In genomic region chr4:157312702-157313101, GRCh38 we compare ENCODE assay signal across 21 cellular contexts.
A peak's percentile ranks its signal among the peaks of the same experiment; 100 is the strongest.
DNase-seq lines count a peak whose midpoint lies in the region; ATAC-seq, FAIRE-seq and TF ChIP-seq lines count a peak whose summit lies in the region.
"Had no signal": no experiment of that assay in that cellular context is flagged by ENCODE, and none has a peak within 500 bp of the region (broad histone marks: within the 10 kb centered on the region; RNA-seq: fewer than 3 reads in every experiment).

No MANE protein-coding gene starts in this region.

- no peak overlapping the region for H3K9ac ChIP-seq in IMR-90 (ENCODE audit: low read depth, low read length)
- H3K9ac ChIP-seq in MM.1S (ENCODE audit: low read length), result peak overlapping the region; percentile 20; the same call in 1 of the 2 replicates
- H3K9ac ChIP-seq in endocrine pancreas (ENCODE audit: control insufficient read depth, insufficient read depth, low read length), result no peak overlapping the region
- no peak overlapping the region for H3K9ac ChIP-seq in GM23248
- H3K9ac ChIP-seq: BLaER1 had no signal

- TF ChIP-seq POLR2A in IMR-90 (IDR thresholded peaks at IDR 0.05; ENCODE audit: low read depth, low read length), result no peak

- no peak overlapping the region for H3K14ac ChIP-seq in IMR-90 (replicated peaks; ENCODE audit: low read depth, low read length)

- no peaks in the 10 kb centered on the region for H3K9me1 ChIP-seq in IMR-90 (ENCODE audit: insufficient read depth, low read length)

- H3K9me2 ChIP-seq in MM.1S (replicated peaks; ENCODE audit: insufficient read depth, low read length) (no peaks in the 10 kb centered on the region), GM23248 (ENCODE audit: insufficient read depth) (no peaks in the 10 kb centered on the region)

- TF ChIP-seq RAD21 in IMR-90 (IDR thresholded peaks at IDR 0.05; ENCODE audit: low read length), result no peak

- no peak overlapping the region for H3K18ac ChIP-seq in IMR-90 (ENCODE audit: low read depth, low read length)

- H4K8ac ChIP-seq in IMR-90 (ENCODE audit: low read depth in 2 of 2, low read length in 2 of 2), result no peak overlapping the region

- H2AFZ ChIP-seq in IMR-90 (replicated peaks; ENCODE audit: low read length, poor library complexity) (no peak overlapping the region), MM.1S (ENCODE audit: low read length) (peak overlapping the region; percentile 16; the same call in 1 of the 2 replicates), GM23248 (no peak overlapping the region)

- H3K27me3 ChIP-seq in IMR-90 (ENCODE audit: control insufficient read depth, insufficient read depth, low read length) (no peaks in the 10 kb centered on the region), MM.1S (replicated peaks; ENCODE audit: insufficient read depth, low read length) (no peaks in the 10 kb centered on the region), endocrine pancreas (ENCODE audit: control insufficient read depth, insufficient read depth, low read length) (no peaks in the 10 kb centered on the region), lower lobe of right lung (ENCODE audit: low read depth) (no peaks in the 10 kb centered on the region), GM23248 (replicated peaks; ENCODE audit: insufficient read depth) (no peaks in the 10 kb centered on the region; the same call in 1 of the 2 replicates)
- H3K27me3 ChIP-seq: BE2C, BLaER1 had no signal

- H3K56ac ChIP-seq in IMR-90 (ENCODE audit: extremely low read depth, insufficient read depth, low read length), result no peak overlapping the region

- TF ChIP-seq CTCF in D721Med (IDR thresholded peaks at IDR 0.05; ENCODE audit: insufficient read depth, missing control alignments) (no peak), IMR-90 (conservative IDR thresholded peaks at IDR 0.05; ENCODE audit: low read depth, low read length) (no peak), MM.1S (IDR thresholded peaks at IDR 0.05; ENCODE audit: low read length) (no peak), lower lobe of right lung (IDR thresholded peaks at IDR 0.05) (no peak)

- DNase-seq in D721Med (ENCODE audit: insufficient read length, low spot score) (no peak), IMR-90 (no peak), MM.1S (peak; percentile 79), nucleus accumbens (lab: John Stamatoyannopoulos, UW) (no peak), lower lobe of right lung (no peak), GM23248 (no peak)
- DNase-seq: 8988T; ACHN; BE2C; C1 segment of cervical spinal cord; CD4-positive, alpha-beta memory T cell; CD4-positive, CD25-positive, alpha-beta regulatory T cell; CD8-positive, alpha-beta memory T cell; COR-L47; DMS79 treated with DMSO at 0.1 percent for 48 hours; GF-D8 had no signal

- ATAC-seq in IMR-90 (ENCODE audit: low read depth) (no peak), lower lobe of right lung (no peak), HG03460 (IDR thresholded peaks at IDR 0.05; ENCODE audit: unreplicated experiment) (no peak)

- CTCF ChIA-PET in IMR-90 (lab: Yijun Ruan, JAX), result no interaction called here

- intact Hi-C loops in IMR-90 (cut with micrococcal nuclease), result no loop called here
- intact Hi-C loops in lower lobe of right lung (cut with DNase I), result no loop called here

- no peak overlapping the region for H2AK5ac ChIP-seq in IMR-90 (ENCODE audit: low read depth, low read length)

- H2BK120ac ChIP-seq in IMR-90 (ENCODE audit: low read depth, low read length), result no peak overlapping the region

- peaks cover 5% of the 10 kb centered on the region for H3F3A ChIP-seq in MM.1S (ENCODE audit: insufficient read depth, low read length)
- no peaks in the 10 kb centered on the region for H3F3A ChIP-seq in GM23248 (ENCODE audit: insufficient read depth)

- WGBS in IMR-90 (ENCODE audit: extremely low coverage in 2 of 2, insufficient read length in 1 of 2), 2 experiments, result 59% methylated on average over 4 of the region's 5 CpGs; no CpG with 5 or more reads in 1 of the 2 experiments
- 66 to 68% methylated on average over 5 of the region's 5 CpGs for WGBS in GM23248 (ENCODE audit: low coverage in 1 of 2, low lambda C conversion rate in 2 of 2, missing lambda C conversion rate in 2 of 2), 2 experiments

- no peaks in the 10 kb centered on the region for H3K79me1 ChIP-seq in IMR-90 (ENCODE audit: low read depth in 1 of 2, low read length in 2 of 2)

- dilution Hi-C loops in IMR-90 (cut with HindIII; ENCODE audit: low sequenced_read_pairs, unreplicated experiment), result no loop called here

- H3K79me2 ChIP-seq in MM.1S (ENCODE audit: low read length), result no peaks in the 10 kb centered on the region
- H3K79me2 ChIP-seq in GM23248 (ENCODE audit: insufficient read depth), result no peaks in the 10 kb centered on the region

- no peaks in the 10 kb centered on the region for H3K4me1 ChIP-seq in IMR-90 (ENCODE audit: control insufficient read depth, insufficient read depth, low read length)
- peaks cover 18% of the 10 kb centered on the region for H3K4me1 ChIP-seq in MM.1S (ENCODE audit: low read length)
- H3K4me1 ChIP-seq in endocrine pancreas (ENCODE audit: control insufficient read depth, insufficient read depth, low read length), result peaks cover 32% of the 10 kb centered on the region
- H3K4me1 ChIP-seq in lower lobe of right lung, result no peaks in the 10 kb centered on the region
- no peaks in the 10 kb centered on the region for H3K4me1 ChIP-seq in GM23248 (ENCODE audit: insufficient read depth)
- H3K4me1 ChIP-seq: BE2C, BLaER1 had no signal

- FAIRE-seq in D721Med (lab: Jason Lieb, UNC), result peak; percentile 25
- FAIRE-seq: G401.6, GM12891 had no signal

- POLR2A ChIA-PET in IMR-90 (lab: Charles Lee; ENCODE audit: unreplicated experiment), result no interaction called here

- H3K4me3 ChIP-seq in IMR-90 (ENCODE audit: insufficient read depth, low read depth, low read length), result no peak overlapping the region
- H3K4me3 ChIP-seq in MM.1S (ENCODE audit: low read length), result peak overlapping the region; percentile 49
- peak overlapping the region; percentile 26 for H3K4me3 ChIP-seq in endocrine pancreas (ENCODE audit: control insufficient read depth, insufficient read depth, low read length)
- no peak overlapping the region for H3K4me3 ChIP-seq in lower lobe of right lung
- H3K4me3 ChIP-seq in GM23248, result no peak overlapping the region
- H3K4me3 ChIP-seq: BLaER1 had no signal

- no peak overlapping the region for H3K4ac ChIP-seq in IMR-90 (ENCODE audit: low read depth, low read length)

- BruUV-seq in IMR-90 (replicated peaks; lab: Mats Ljungman, UMichigan), result no TSS peak

- no peak overlapping the region for H2BK15ac ChIP-seq in IMR-90 (ENCODE audit: low read depth, low read length)

- no peaks in the 10 kb centered on the region for H3K9me3 ChIP-seq in IMR-90 (ENCODE audit: control insufficient read depth, insufficient read depth, low read length)
- H3K9me3 ChIP-seq in MM.1S (replicated peaks; ENCODE audit: insufficient read depth, low read length), result no peaks in the 10 kb centered on the region
- no peaks in the 10 kb centered on the region for H3K9me3 ChIP-seq in endocrine pancreas (ENCODE audit: control insufficient read depth, low read length)
- no peaks in the 10 kb centered on the region for H3K9me3 ChIP-seq in lower lobe of right lung
- no peaks in the 10 kb centered on the region for H3K9me3 ChIP-seq in GM23248 (ENCODE audit: low read depth)
- H3K9me3 ChIP-seq: BE2C, BLaER1 had no signal

- H3K23ac ChIP-seq in IMR-90 (ENCODE audit: low read depth, low read length), result no peak overlapping the region

- H2BK20ac ChIP-seq in IMR-90 (ENCODE audit: low read depth, low read length), result no peak overlapping the region

- H3K36me3 ChIP-seq in IMR-90 (ENCODE audit: control insufficient read depth, insufficient read depth, low read length) (no peaks in the 10 kb centered on the region), MM.1S (replicated peaks; ENCODE audit: insufficient read depth, low read length) (no peaks in the 10 kb centered on the region), endocrine pancreas (ENCODE audit: control insufficient read depth, insufficient read depth, low read length) (no peaks in the 10 kb centered on the region), lower lobe of right lung (no peaks in the 10 kb centered on the region), GM23248 (ENCODE audit: low read depth) (no peaks in the 10 kb centered on the region)
- H3K36me3 ChIP-seq: BE2C, BLaER1 had no signal

- H3K4me2 ChIP-seq in IMR-90 (ENCODE audit: low read depth, low read length) (no peak overlapping the region), MM.1S (ENCODE audit: low read depth, low read length) (peak overlapping the region; percentile 71), GM23248 (ENCODE audit: unreplicated experiment) (no peak overlapping the region)
- H3K4me2 ChIP-seq: BLaER1 had no signal

- no peak overlapping the region for H4K91ac ChIP-seq in IMR-90 (ENCODE audit: insufficient read depth, low read depth, low read length)

- no peak overlapping the region for H3K27ac ChIP-seq in IMR-90 (ENCODE audit: insufficient read depth, low read length)
- peak overlapping the region; percentile 61 for H3K27ac ChIP-seq in MM.1S (ENCODE audit: low read length)
- H3K27ac ChIP-seq in lower lobe of right lung, result no peak overlapping the region
- no peak overlapping the region for H3K27ac ChIP-seq in GM23248
- H3K27ac ChIP-seq: BLaER1 had no signal

- in situ Hi-C loops in IMR-90 (cut with MboI; ENCODE audit: low sequenced_read_pairs), result no loop called here
- in situ Hi-C loops in GM23248 (cut with MboI), result no loop called here

- H4K5ac ChIP-seq in IMR-90 (ENCODE audit: low read depth, low read length), result no peak overlapping the region

- no peak overlapping the region for H2BK5ac ChIP-seq in IMR-90 (ENCODE audit: low read depth, low read length, poor library complexity, severe bottlenecking)

- no peak overlapping the region for H2AK9ac ChIP-seq in IMR-90 (replicated peaks; ENCODE audit: low read depth, low read length, poor library complexity)

- H4K20me1 ChIP-seq in IMR-90 (ENCODE audit: insufficient read depth, low read length) (no peaks in the 10 kb centered on the region), MM.1S (ENCODE audit: insufficient read depth, low read length) (no peaks in the 10 kb centered on the region), GM23248 (ENCODE audit: insufficient read depth) (no peaks in the 10 kb centered on the region)
- H4K20me1 ChIP-seq: BLaER1 had no signal

TF ChIP-seq in IMR-90, 13 proteins besides CTCF, POLR2A, EP300 and RAD21:
- TF ChIP-seq MAFK (IDR thresholded peaks at IDR 0.05; ENCODE audit: low read depth, low read length), result 0 out of 2 replicates have a peak, but pooled peaks have one; percentile 15
- TF ChIP-seq BHLHE40 (IDR thresholded peaks at IDR 0.05; ENCODE audit: low read depth, low read length), result no peak

Comparison
In these comparisons a context has a peak if more than half of its experiments do, and no peak if none do; other contexts are left out.
1. H3K4me3 ChIP-seq: peak in MM.1S (single experiment) and endocrine pancreas (single experiment); none in IMR-90 (single experiment), lower lobe of right lung (single experiment) and GM23248 (single experiment).